8 cellular contexts compared by ENCODE assay signal in the genomic region with DNA sequence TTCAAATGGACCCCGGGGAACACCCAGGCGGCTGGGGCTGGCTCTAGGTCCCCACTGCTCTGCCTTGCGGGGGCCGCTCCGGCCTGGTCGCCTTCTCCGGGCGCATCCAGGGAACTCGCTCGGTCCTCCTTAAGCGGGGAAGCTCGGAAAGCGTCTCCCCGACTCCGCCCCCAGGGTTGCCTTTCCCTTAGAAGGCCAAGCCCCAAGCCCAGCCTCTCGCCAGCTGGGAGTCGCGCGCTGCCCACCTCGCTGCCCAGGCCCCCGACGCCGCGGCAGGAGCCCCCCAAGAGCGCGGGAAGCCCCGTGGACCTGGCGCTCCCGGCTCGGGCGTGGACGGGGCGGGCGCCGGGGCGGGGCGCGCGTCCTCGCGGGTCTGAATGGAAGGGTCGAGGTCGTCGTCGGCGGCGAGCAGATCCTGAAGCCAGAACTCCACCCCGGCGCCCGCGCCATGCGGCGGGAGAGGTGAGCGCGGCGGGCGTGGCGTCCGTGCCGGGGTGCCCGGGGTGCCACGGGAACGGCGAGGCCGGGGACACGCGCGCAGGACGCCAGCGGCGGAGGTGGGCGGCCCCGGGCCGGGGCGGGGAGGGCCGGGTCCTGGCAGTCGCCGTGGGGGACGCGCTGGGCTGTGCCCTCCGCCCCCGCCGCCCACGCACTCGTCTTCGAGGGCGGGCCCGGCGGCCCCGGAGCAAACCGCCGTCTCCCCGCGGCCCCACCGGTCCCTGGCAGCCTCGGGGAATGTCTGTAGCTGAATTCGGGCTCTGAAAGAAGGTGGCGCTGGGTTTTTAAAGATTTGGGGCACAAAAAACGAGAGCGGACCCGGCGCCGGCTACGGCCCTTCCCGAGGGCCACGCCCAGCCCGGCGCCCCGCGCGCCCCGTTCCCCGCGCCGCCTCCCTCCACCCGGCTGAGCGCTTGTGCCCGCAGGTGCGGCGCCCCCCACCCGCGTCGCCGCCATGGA. TPM values are rescaled to one million over a fixed set of nuclear protein-coding genes. Genes with fewer than 3 reads are reported as not detected.
DNase-seq lines count a peak whose midpoint lies in the region; ATAC-seq and TF ChIP-seq lines count a peak whose summit lies in the region.

A gene with protein sequence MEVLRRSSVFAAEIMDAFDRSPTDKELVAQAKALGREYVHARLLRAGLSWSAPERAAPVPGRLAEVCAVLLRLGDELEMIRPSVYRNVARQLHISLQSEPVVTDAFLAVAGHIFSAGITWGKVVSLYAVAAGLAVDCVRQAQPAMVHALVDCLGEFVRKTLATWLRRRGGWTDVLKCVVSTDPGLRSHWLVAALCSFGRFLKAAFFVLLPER (plus strand): TSS at position 214 of the 957 bp plus-strand sequence. CDS start 739 bp downstream, at position 953.

- H3K9me3 Mint-ChIP-seq in activated CD8-positive, alpha-beta memory T cell treated with anti-CD3 and anti-CD28 coated beads, Interleukin-2, amount 10 ng/mL, durations not matched to agents 7 days and 5 days (ENCODE audit: low read depth): no peaks in the 10 kb centered on the region

- peak; percentile 29 for ATAC-seq in activated CD8-positive, alpha-beta memory T cell treated with anti-CD3 and anti-CD28 coated beads, Interleukin-2, amount 10 ng/mL, durations not matched to agents 7 days and 5 days
- ATAC-seq in Panc1: peak; percentile 83

- no peaks in the 10 kb centered on the region; the same call in 1 of the 2 replicates for H3K36me3 ChIP-seq in Panc1 (ENCODE audit: control insufficient read depth, insufficient read depth, low read length)

- H3K36me3 Mint-ChIP-seq in activated CD8-positive, alpha-beta memory T cell treated with anti-CD3 and anti-CD28 coated beads, Interleukin-2, amount 10 ng/mL, durations not matched to agents 7 days and 5 days: peaks cover 4% of the 10 kb centered on the region

- peaks cover 9% of the 10 kb centered on the region for H3K4me1 Mint-ChIP-seq in activated CD8-positive, alpha-beta memory T cell treated with anti-CD3 and anti-CD28 coated beads, Interleukin-2, amount 10 ng/mL, durations not matched to agents 7 days and 5 days

- DNase-seq in activated CD8-positive, alpha-beta memory T cell treated with anti-CD3 and anti-CD28 coated beads, Interleukin-2, amount 10 ng/mL, durations not matched to agents 7 days and 5 days: no peak
- DNase-seq in activated CD8-positive, alpha-beta memory T cell treated with anti-CD3 and anti-CD28 coated beads for 24 hours: no peak
- DNase-seq in Panc1 (ENCODE audit: low read depth, low spot score) (no peak), dedifferentiated amniotic fluid mesenchymal stem cell (ENCODE audit: extremely low spot score) (peak; percentile 50), left kidney (ENCODE audit: low read depth, low spot score) (peak; percentile 88), A172 (ENCODE audit: low spot score) (no peak)
- peak; percentile 12 to 13 for DNase-seq in stimulated activated CD4-positive, alpha-beta T cell treated with anti-CD3 and anti-CD28 coated beads, Interleukin-4, amount 100 ng/mL, for 4 hours
- no peak for DNase-seq in stimulated activated naive CD4-positive, alpha-beta T cell (lab: John Stamatoyannopoulos, UW)

- H3K9me3 ChIP-seq in Panc1 (ENCODE audit: control insufficient read depth, insufficient read depth, low read depth, low read length): no peaks in the 10 kb centered on the region

- H3K27ac Mint-ChIP-seq in activated CD8-positive, alpha-beta memory T cell treated with anti-CD3 and anti-CD28 coated beads, Interleukin-2, amount 10 ng/mL, durations not matched to agents 7 days and 5 days: no peak within 1 kb of the TSS

- in situ Hi-C loops in Panc1 (cut with HindIII; ENCODE audit: low pct_unique_long_range_greater_than_20kb, low sequenced_read_pairs): no loop called here

- no peak for TF ChIP-seq CTCF in Panc1 (IDR thresholded peaks at IDR 0.05)

- intact Hi-C loops in Panc1 (cut with micrococcal nuclease; ENCODE audit: unreplicated experiment): no loop called here

- H3K27me3 ChIP-seq in Panc1 (ENCODE audit: control insufficient read depth, insufficient read depth, low read length): no peaks in the 10 kb centered on the region

- CTCF ChIA-PET in activated CD8-positive, alpha-beta memory T cell treated with anti-CD3 and anti-CD28 coated beads, Interleukin-2, amount 10 ng/mL, durations not matched to agents 7 days and 5 days (lab: Charles Lee): no interaction called here
- CTCF ChIA-PET in Panc1 (lab: Charles Lee): no interaction called here

- peaks cover 49% of the 10 kb centered on the region for H3K27me3 Mint-ChIP-seq in activated CD8-positive, alpha-beta memory T cell treated with anti-CD3 and anti-CD28 coated beads, Interleukin-2, amount 10 ng/mL, durations not matched to agents 7 days and 5 days

- H3K4me3 Mint-ChIP-seq in activated CD8-positive, alpha-beta memory T cell treated with anti-CD3 and anti-CD28 coated beads, Interleukin-2, amount 10 ng/mL, durations not matched to agents 7 days and 5 days: peak within 1 kb of the TSS; percentile 57

- H3K4me1 ChIP-seq in Panc1 (ENCODE audit: control insufficient read depth, insufficient read depth, low read length): peaks cover 40% of the 10 kb centered on the region

- H3K4me3 ChIP-seq in Panc1 (ENCODE audit: low read depth in 2 of 2, low read length in 2 of 2): peak within 1 kb of the TSS; percentile 63 to 68

- no TSS peak for BruUV-seq in Panc1 (replicated peaks; lab: Mats Ljungman, UMichigan)

- H3K27ac ChIP-seq in Panc1 (ENCODE audit: low read length): peak within 1 kb of the TSS; percentile 82

- POLR2A ChIA-PET in Panc1 (lab: Charles Lee): no interaction called here

RNA-seq across cellular contexts. Expression of the gene that starts here (rescaled TPM):
- total RNA-seq in activated CD8-positive, alpha-beta memory T cell treated with anti-CD3 and anti-CD28 coated beads, Interleukin-2, amount 10 ng/mL, durations not matched to agents 7 days and 5 days: not detected
- total RNA-seq in Panc1 (2021; ENCODE audit: unreplicated experiment): 39.1 TPM
- polyA plus RNA-seq in Panc1 (2012; ENCODE audit: insufficient read length): 77.4 TPM
- 0.07 and 0.60 TPM in 2 replicates for total RNA-seq in A172 (2014; rRNA removed; shearing (Covaris generic))

Comparison
In these comparisons a context has a peak if more than half of its experiments do, and no peak if none do; other contexts are left out.
1. RNA of the gene that starts here (total RNA-seq): 39.1 TPM in Panc1 (single experiment); 0.07 to 0.60 TPM in A172 and not detected in activated CD8-positive, alpha-beta memory T cell treated with anti-CD3 and anti-CD28 coated beads, Interleukin-2, amount 10 ng/mL, durations not matched to agents 7 days and 5 days; every median in the first group is over 10 times any median in the second.
2. Peak in ATAC-seq in activated CD8-positive, alpha-beta memory T cell treated with anti-CD3 and anti-CD28 coated beads, Interleukin-2, amount 10 ng/mL, durations not matched to agents 7 days and 5 days; RNA of the gene not detected or under 1 TPM.
3. DNase-seq: peak in dedifferentiated amniotic fluid mesenchymal stem cell (single experiment), left kidney (single experiment) and stimulated activated CD4-positive, alpha-beta T cell treated with anti-CD3 and anti-CD28 coated beads, Interleukin-4, amount 100 ng/mL, for 4 hours (2 of 2); none in activated CD8-positive, alpha-beta memory T cell treated with anti-CD3 and anti-CD28 coated beads, Interleukin-2, amount 10 ng/mL, durations not matched to agents 7 days and 5 days (single experiment), activated CD8-positive, alpha-beta memory T cell treated with anti-CD3 and anti-CD28 coated beads for 24 hours (single experiment), Panc1 (single experiment), stimulated activated naive CD4-positive, alpha-beta T cell (0 of 6) and A172 (single experiment).